In genomic region chr19:386632-387301, GRCh38 we compare ENCODE assay signal across 5 cellular contexts. TPM values are rescaled to one million over a fixed set of nuclear protein-coding genes. Genes with fewer than 3 reads are reported as not detected.
"Had no signal": no experiment of that assay in that cellular context is flagged by ENCODE, and none has a peak within 500 bp of the region (broad histone marks: within the 10 kb centered on the region; RNA-seq: fewer than 3 reads in every experiment).

No MANE protein-coding gene starts in this region.

RNA-seq across cellular contexts. Expression of gene C2CD4C, which starts 22.2 kb away (rescaled TPM):
- total RNA-seq: activated CD8-positive, alpha-beta memory T cell treated with anti-CD3 and anti-CD28 coated beads for 36 hours; activated naive CD8-positive, alpha-beta T cell treated with anti-CD3 and anti-CD28 coated beads, Interleukin-2, amount 10 ng/mL, durations not matched to agents 7 days and 5 days; mononuclear cell; T-helper 1 cell treated with Interleukin-12 subunit alpha and Interleukin-12 subunit beta and Interleukin-4 antibody, amounts not matched to agents 30 ng/mL and 1 ng/mL, for 36 hours had no signal
- polyA plus RNA-seq: fibroblast of lung had no signal
